9 cellular contexts compared by ENCODE assay signal in the genomic region with DNA sequence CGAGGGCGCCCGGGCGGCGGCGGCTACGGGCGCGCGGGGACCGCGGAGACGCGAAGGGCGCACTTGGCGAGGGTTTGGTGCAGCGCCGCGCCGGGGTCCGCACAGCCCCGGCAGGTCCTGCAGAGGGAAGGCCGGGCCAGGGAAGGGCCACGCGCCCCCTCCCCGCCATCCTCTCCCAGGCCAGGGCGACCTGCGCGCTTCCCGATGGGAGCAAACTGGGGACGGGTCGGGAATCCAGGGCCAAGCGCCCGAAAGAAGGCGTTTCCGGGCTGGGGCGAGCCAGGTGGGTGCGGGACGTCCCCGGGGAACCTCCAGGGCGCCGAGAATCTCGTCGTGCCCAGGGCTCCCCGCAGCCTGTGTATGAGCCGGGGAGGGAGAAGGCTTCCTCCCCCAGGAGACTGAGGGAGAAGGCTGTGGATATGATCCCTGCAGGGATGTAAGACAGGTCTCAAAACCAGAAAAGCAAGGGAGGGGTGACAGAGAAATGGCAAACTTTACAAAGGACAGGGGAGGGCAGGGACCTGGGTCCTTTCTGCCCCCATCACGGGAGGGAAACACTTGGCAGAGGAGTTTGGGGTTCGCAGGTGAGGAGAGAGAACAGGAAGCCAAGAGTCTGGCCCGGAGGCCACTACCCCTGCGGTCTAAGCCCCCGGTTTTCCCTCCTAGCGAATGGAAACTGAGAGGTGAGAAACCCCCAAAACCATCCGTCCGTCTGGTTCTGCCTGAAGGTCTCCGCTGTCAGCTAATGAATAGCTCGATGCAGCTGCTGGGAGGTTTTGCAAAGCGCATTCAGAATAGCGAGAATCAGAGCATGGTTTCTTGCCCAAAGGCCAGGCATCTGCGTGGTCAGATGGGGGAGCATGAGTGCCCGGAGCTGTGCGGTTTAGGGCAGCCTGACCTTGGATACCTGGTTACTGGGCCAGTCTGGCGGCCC. TPM values are rescaled to one million over a fixed set of nuclear protein-coding genes. Genes with fewer than 3 reads are reported as not detected.
DNase-seq lines count a peak whose midpoint lies in the region; ATAC-seq, FAIRE-seq and TF ChIP-seq lines count a peak whose summit lies in the region.
"Had no signal": no experiment of that assay in that cellular context is flagged by ENCODE, and none has a peak within 500 bp of the region (broad histone marks: within the 10 kb centered on the region; RNA-seq: fewer than 3 reads in every experiment).

No MANE protein-coding gene starts in this region.

- H3K4me3 Mint-ChIP-seq in activated naive CD8-positive, alpha-beta T cell treated with anti-CD3 and anti-CD28 coated beads, Interleukin-2, amount 50 U/mL, for 24 hours = peak overlapping the region; percentile 60
- H3K4me3 Mint-ChIP-seq in memory B cell = peak overlapping the region; percentile 72

- H3K27ac ChIP-seq in A549 = peak overlapping the region in 1 of 2 experiments; percentile 58; a peak in 2 of 6 replicates

- no peak overlapping the region for H3K4me3 ChIP-seq in A549

- no peak overlapping the region for H3K27ac Mint-ChIP-seq in activated naive CD8-positive, alpha-beta T cell treated with anti-CD3 and anti-CD28 coated beads, Interleukin-2, amount 50 U/mL, for 24 hours
- H3K27ac Mint-ChIP-seq in memory B cell = no peak overlapping the region

- ATAC-seq in A549 (peak in 1 of 2 experiments; percentile 19; a peak in 1 of 6 replicates), GM18868 (IDR thresholded peaks at IDR 0.05; ENCODE audit: unreplicated experiment) (peak; percentile 65), HG03039 (IDR thresholded peaks at IDR 0.05; ENCODE audit: unreplicated experiment) (peak; percentile 51), memory B cell (ENCODE audit: low read depth) (peak; percentile 42)
- peak; percentile 41 for ATAC-seq in activated naive CD8-positive, alpha-beta T cell treated with anti-CD3 and anti-CD28 coated beads, Interleukin-2, amount 50 U/mL, for 24 hours

- POLR2A ChIA-PET in A549 (lab: Yijun Ruan, JAX) = no interaction called here

- 0 out of 3 replicates have a peak, but pooled peaks cover 4% of the 10 kb centered on the region for H3K4me1 ChIP-seq in A549

- no peak for DNase-seq in A549 (ENCODE audit: low read depth in 1 of 2, low spot score in 1 of 2)
- DNase-seq in activated naive CD8-positive, alpha-beta T cell treated with anti-CD3 and anti-CD28 coated beads, Interleukin-2, amount 50 U/mL, for 24 hours = no peak
- no peak for DNase-seq in memory B cell (ENCODE audit: low spot score in 2 of 2)
- no peak for DNase-seq in HT-29 (ENCODE audit: low spot score)
- DNase-seq in 8988T = no peak
- no peak for DNase-seq in activated CD4-positive, alpha-beta T cell treated with anti-CD3 and anti-CD28 coated beads, Interleukin-2, amount 50 U/mL, for 4 hours

- H3K9me3 Mint-ChIP-seq in activated naive CD8-positive, alpha-beta T cell treated with anti-CD3 and anti-CD28 coated beads, Interleukin-2, amount 50 U/mL, for 24 hours = no peaks in the 10 kb centered on the region
- no peaks in the 10 kb centered on the region for H3K9me3 Mint-ChIP-seq in memory B cell

- TF ChIP-seq RAD21 in A549 (conservative IDR thresholded peaks at IDR 0.05 in 1 of 2, IDR thresholded peaks at IDR 0.05 in 1 of 2) = no peak

- peaks cover 12% of the 10 kb centered on the region for H3K4me1 Mint-ChIP-seq in activated naive CD8-positive, alpha-beta T cell treated with anti-CD3 and anti-CD28 coated beads, Interleukin-2, amount 50 U/mL, for 24 hours
- peaks cover 12% of the 10 kb centered on the region for H3K4me1 Mint-ChIP-seq in memory B cell

- H3K4me2 ChIP-seq in A549 = peak overlapping the region; percentile 47; the same call in 2 of the 3 replicates

- no peak for TF ChIP-seq POLR2A in A549 (IDR thresholded peaks at IDR 0.05; ENCODE audit: low read length)

- no peak for TF ChIP-seq CTCF in A549 (IDR thresholded peaks at IDR 0.05)

- peaks cover 54% of the 10 kb centered on the region for H3K27me3 Mint-ChIP-seq in activated naive CD8-positive, alpha-beta T cell treated with anti-CD3 and anti-CD28 coated beads, Interleukin-2, amount 50 U/mL, for 24 hours
- H3K27me3 Mint-ChIP-seq in memory B cell = peaks cover 18% of the 10 kb centered on the region

- no peak for FAIRE-seq in A549 (lab: Jason Lieb, UNC)
- FAIRE-seq: colon had no signal

- WGBS in A549 (ENCODE audit: missing lambda C conversion rate) = 61% methylated on average over 41 of the region's 62 CpGs

- no peak for TF ChIP-seq EP300 in A549 (IDR thresholded peaks at IDR 0.05)

- CTCF ChIA-PET in A549 (lab: Yijun Ruan, JAX) = interaction anchor here (0.7 to 5.4 kb wide), 5 partner anchors 8 to 238 kb away, joined by 3 to 38 read pairs (median 5); no protein-coding TSS in a partner anchor

- no peaks in the 10 kb centered on the region for H3K36me3 Mint-ChIP-seq in activated naive CD8-positive, alpha-beta T cell treated with anti-CD3 and anti-CD28 coated beads, Interleukin-2, amount 50 U/mL, for 24 hours (ENCODE audit: low read depth)
- no peaks in the 10 kb centered on the region for H3K36me3 Mint-ChIP-seq in memory B cell

- no peaks in the 10 kb centered on the region for H3K9me3 ChIP-seq in A549

TF ChIP-seq in A549, 52 proteins besides CTCF, POLR2A, EP300 and RAD21 (continues in another document):
- TF ChIP-seq BCL3 (IDR thresholded peaks at IDR 0.05) (no peak), KDM5A (IDR thresholded peaks at IDR 0.05) (no peak), FOSL2 (IDR thresholded peaks at IDR 0.05) (no peak), FOSL2 (CRISPR knock-in tag; IDR thresholded peaks at IDR 0.05) (no peak), SMC3 (IDR thresholded peaks at IDR 0.05) (no peak), KDM1A (IDR thresholded peaks at IDR 0.05; ENCODE audit: low read depth) (no peak), JUN (IDR thresholded peaks at IDR 0.05) (no peak), GATA3 (IDR thresholded peaks at IDR 0.05; ENCODE audit: borderline replicate concordance) (no peak), EHMT2 (IDR thresholded peaks at IDR 0.05; ENCODE audit: low read depth) (no peak), RNF2 (IDR thresholded peaks at IDR 0.05; ENCODE audit: borderline replicate concordance, low read depth) (no peak), HOXB5 (CRISPR knock-in tag; IDR thresholded peaks at IDR 0.05) (no peak), E2F6 (IDR thresholded peaks at IDR 0.05; ENCODE audit: borderline replicate concordance, low read depth) (no peak), SREBF2 (IDR thresholded peaks at IDR 0.05) (no peak), MAX (IDR thresholded peaks at IDR 0.05) (no peak)
- TF ChIP-seq, protein P1, sequence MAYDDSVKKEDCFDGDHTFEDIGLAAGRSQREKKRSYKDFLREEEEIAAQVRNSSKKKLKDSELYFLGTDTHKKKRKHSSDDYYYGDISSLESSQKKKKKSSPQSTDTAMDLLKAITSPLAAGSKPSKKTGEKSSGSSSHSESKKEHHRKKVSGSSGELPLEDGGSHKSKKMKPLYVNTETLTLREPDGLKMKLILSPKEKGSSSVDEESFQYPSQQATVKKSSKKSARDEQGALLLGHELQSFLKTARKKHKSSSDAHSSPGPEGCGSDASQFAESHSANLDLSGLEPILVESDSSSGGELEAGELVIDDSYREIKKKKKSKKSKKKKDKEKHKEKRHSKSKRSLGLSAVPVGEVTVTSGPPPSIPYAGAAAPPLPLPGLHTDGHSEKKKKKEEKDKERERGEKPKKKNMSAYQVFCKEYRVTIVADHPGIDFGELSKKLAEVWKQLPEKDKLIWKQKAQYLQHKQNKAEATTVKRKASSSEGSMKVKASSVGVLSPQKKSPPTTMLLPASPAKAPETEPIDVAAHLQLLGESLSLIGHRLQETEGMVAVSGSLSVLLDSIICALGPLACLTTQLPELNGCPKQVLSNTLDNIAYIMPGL (CRISPR knock-in tag; IDR thresholded peaks at IDR 0.05; ENCODE audit: borderline replicate concordance) = no peak

RNA-seq across cellular contexts. Expression of gene AMZ1, which starts 0.7 kb away (rescaled TPM):
- 0.01 and 0.11 TPM in 2 replicates for polyA plus RNA-seq in A549 (2011; rRNA removed)
- polyA plus RNA-seq in A549 (2012; cell fraction: cytosol; rRNA removed) = 0.01 TPM in 1 of 2 replicates, not detected in the other
- polyA plus RNA-seq in A549 (2012; cell fraction: nucleus; rRNA removed) = 0.01 TPM in 1 of 2 replicates, not detected in the other
- polyA plus RNA-seq in A549 (2017; fragmentation: RNase III; extraction: RNeasy Plus Mini Kit Qiagen cat#74134 plus additional on column Dnase treatment) = 0.03 to 0.05 TPM in 2 of 3 replicates, not detected in the other
- not detected in 2 replicates for polyA minus RNA-seq in A549 (2011; rRNA and poly(A)+ RNA removed)
- not detected in 2 replicates for total RNA-seq in HT-29 (2014; rRNA removed; shearing (Covaris generic))

RNA-seq across cellular contexts. Expression of gene TTYH3, which starts 56.9 kb away (rescaled TPM):
- polyA plus RNA-seq in A549 (2011; rRNA removed) = 11.1 and 11.3 TPM in 2 replicates
- 19.8 and 35.4 TPM in 2 replicates for polyA plus RNA-seq in A549 (2012; cell fraction: cytosol; rRNA removed)
- 48.5 and 73.3 TPM in 2 replicates for polyA plus RNA-seq in A549 (2012; cell fraction: nucleus; rRNA removed)
- polyA plus RNA-seq in A549 (2017; fragmentation: RNase III; extraction: RNeasy Plus Mini Kit Qiagen cat#74134 plus additional on column Dnase treatment) = 35.9 to 45.2 TPM (median 43.6 TPM) in 3 replicates
- polyA minus RNA-seq in A549 (2011; rRNA and poly(A)+ RNA removed) = 7.9 and 11.2 TPM in 2 replicates
- total RNA-seq in HT-29 (2014; rRNA removed; shearing (Covaris generic)) = 34.5 and 37.1 TPM in 2 replicates
